ENCODE assay signal across 10 cellular contexts in the genomic region with DNA sequence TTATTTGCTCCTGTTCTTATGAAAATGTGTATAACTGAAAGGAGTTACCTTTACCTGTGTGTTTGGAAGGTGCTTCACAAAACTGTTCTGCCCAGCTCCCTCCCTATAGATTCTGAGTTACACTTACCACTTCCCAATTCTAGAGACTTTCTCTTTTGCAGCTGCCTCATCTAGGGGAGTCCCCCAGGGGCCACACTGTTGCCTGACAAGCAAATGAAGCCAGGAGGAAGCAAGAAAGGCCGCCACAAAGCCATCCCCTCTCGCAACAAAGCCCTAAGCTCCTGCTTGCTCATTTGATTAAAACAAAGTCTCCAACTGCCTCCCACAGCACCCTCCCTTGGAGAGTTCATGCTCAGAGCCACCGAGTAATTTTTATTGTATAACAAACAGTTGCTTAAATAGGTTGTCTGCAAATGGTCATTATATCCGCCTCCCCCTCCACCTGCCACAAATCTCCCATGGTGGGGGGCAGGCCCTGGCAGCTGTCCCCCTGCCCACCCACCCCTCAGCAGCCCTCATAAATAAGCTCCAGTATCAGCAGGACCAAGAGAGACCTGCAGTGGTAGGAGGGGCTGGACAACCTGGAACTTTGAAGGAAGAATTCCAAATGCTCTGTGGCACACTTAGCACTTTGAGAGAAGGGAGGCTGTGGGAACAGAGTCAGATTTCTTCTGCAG.
DNase-seq lines count a peak whose midpoint lies in the region; ATAC-seq and TF ChIP-seq lines count a peak whose summit lies in the region.
"Had no signal": no experiment of that assay in that cellular context is flagged by ENCODE, and none has a peak within 500 bp of the region (broad histone marks: within the 10 kb centered on the region; RNA-seq: fewer than 3 reads in every experiment).

No MANE protein-coding gene starts in this region.

- peaks cover 6% of the 10 kb centered on the region for H3K27me3 Mint-ChIP-seq in IgD-negative memory B cell

- no peak overlapping the region for H2BK15ac ChIP-seq in mesendoderm (replicated peaks; ENCODE audit: low read depth)

- H2AK5ac ChIP-seq in mesendoderm (ENCODE audit: low read length): no peak overlapping the region

- no peaks in the 10 kb centered on the region for H3K9me3 Mint-ChIP-seq in IgD-negative memory B cell

- no peak for TF ChIP-seq CTCF in testis (IDR thresholded peaks at IDR 0.05)

- no peak overlapping the region for H3K9ac ChIP-seq in mesendoderm (ENCODE audit: low read length)

- H4K8ac ChIP-seq in mesendoderm (ENCODE audit: low read depth, low read length): no peak overlapping the region

- H3K4me3 Mint-ChIP-seq in IgD-negative memory B cell: peak overlapping the region in 3 of 4 donors; percentile 1 to 65 (median 45)

- peak overlapping the region; percentile 20 for H3K23ac ChIP-seq in mesendoderm (ENCODE audit: low read length)

- H2BK5ac ChIP-seq in mesendoderm (ENCODE audit: low read length): no peak overlapping the region

- intact Hi-C loops in testis (cut with DNase I; ENCODE audit: low total_unique reads): no loop called here

- peak; percentile 99 for ATAC-seq in GM21786 (IDR thresholded peaks at IDR 0.05; ENCODE audit: unreplicated experiment)

- peaks cover 16% of the 10 kb centered on the region in 3 donors for H3K4me1 Mint-ChIP-seq in IgD-negative memory B cell

- H3K4me1 ChIP-seq in mesendoderm (ENCODE audit: control insufficient read depth, low read depth, low read length) (no peaks in the 10 kb centered on the region), testis (no peaks in the 10 kb centered on the region)
- H3K4me1 ChIP-seq: prostate gland, upper lobe of left lung had no signal

- no peak overlapping the region for H3K18ac ChIP-seq in mesendoderm (ENCODE audit: low read length)

- TF ChIP-seq POLR2A in testis (IDR thresholded peaks at IDR 0.05): no peak

- H4K5ac ChIP-seq in mesendoderm (ENCODE audit: low read length): no peak overlapping the region

- H3K56ac ChIP-seq in mesendoderm (ENCODE audit: low read length): no peak overlapping the region

- H3K4ac ChIP-seq in mesendoderm (ENCODE audit: low read depth, low read length): no peak overlapping the region

- DNase-seq in NCI-H748 (lab: John Stamatoyannopoulos, UW; ENCODE audit: unreplicated experiment) (peak; percentile 31), NCI-H748 treated with DMSO at 0.1 percent for 48 hours (lab: John Stamatoyannopoulos, UW) (no peak), mesendoderm (no peak), MG63 (no peak), testis (no peak)
- DNase-seq in effector CD8-positive, alpha-beta T cell (lab: John Stamatoyannopoulos, UW): no peak
- DNase-seq: upper lobe of left lung had no signal

- no peak overlapping the region for H3K27ac Mint-ChIP-seq in IgD-negative memory B cell

- H3K27ac ChIP-seq in mesendoderm (ENCODE audit: low read depth, low read length) (no peak overlapping the region), testis (no peak overlapping the region)
- H3K27ac ChIP-seq: prostate gland, upper lobe of left lung had no signal

- H3K79me1 ChIP-seq in mesendoderm (ENCODE audit: low read length): no peaks in the 10 kb centered on the region

- WGBS in mesendoderm (ENCODE audit: extremely low coverage, insufficient coverage, low lambda C conversion rate): no CpG with 5 or more reads among the region's 4 CpGs
- 58 to 60% methylated on average over 4 of the region's 4 CpGs for WGBS in testis, 2 donors

- no peaks in the 10 kb centered on the region for H3K79me2 ChIP-seq in mesendoderm (ENCODE audit: control insufficient read depth, insufficient read depth, low read length)

- H3K36me3 ChIP-seq in mesendoderm (ENCODE audit: control insufficient read depth, insufficient read depth, low read length) (no peaks in the 10 kb centered on the region), MG63 (no peaks in the 10 kb centered on the region), testis (ENCODE audit: low read depth, missing control alignments) (no peaks in the 10 kb centered on the region)
- H3K36me3 ChIP-seq: prostate gland, upper lobe of left lung had no signal

- no peaks in the 10 kb centered on the region for H3K27me3 ChIP-seq in mesendoderm (ENCODE audit: insufficient read depth, low read length, poor library complexity)
- H3K27me3 ChIP-seq in MG63: no peaks in the 10 kb centered on the region; the same call in 1 of the 2 replicates
- no peaks in the 10 kb centered on the region for H3K27me3 ChIP-seq in testis
- H3K27me3 ChIP-seq: upper lobe of left lung had no signal

- H3K4me3 ChIP-seq in mesendoderm (ENCODE audit: low read length) (no peak overlapping the region), MG63 (no peak overlapping the region), testis (no peak overlapping the region)
- H3K4me3 ChIP-seq: prostate gland, upper lobe of left lung had no signal

- no peaks in the 10 kb centered on the region for H3K9me3 ChIP-seq in MG63
- no peaks in the 10 kb centered on the region for H3K9me3 ChIP-seq in testis
- H3K9me3 ChIP-seq: prostate gland, upper lobe of left lung had no signal

- no peak overlapping the region for H2BK120ac ChIP-seq in mesendoderm (ENCODE audit: low read depth, low read length)

- H3K36me3 Mint-ChIP-seq in IgD-negative memory B cell: peaks cover 2% of the 10 kb centered on the region

- H3K4me2 ChIP-seq in mesendoderm (ENCODE audit: low read length): no peak overlapping the region
